1 cellular context compared by ENCODE assay signal in genomic region chr16:67883146-67883871, GRCh38.
TF ChIP-seq lines count a peak whose summit lies in the region.

No MANE protein-coding gene starts in this region.

TF ChIP-seq in IMR-90, 13 proteins besides CTCF, POLR2A, EP300 and RAD21:
- TF ChIP-seq RCOR1 (IDR thresholded peaks at IDR 0.05; ENCODE audit: insufficient replicate concordance, low read length) (no peak), RFX5 (IDR thresholded peaks at IDR 0.05; ENCODE audit: low read depth, low read length) (no peak), CHD1 (IDR thresholded peaks at IDR 0.05; ENCODE audit: low read depth, low read length) (no peak), FOS (IDR thresholded peaks at IDR 0.05; ENCODE audit: low read depth, low read length) (no peak), SMC3 (IDR thresholded peaks at IDR 0.05; ENCODE audit: low read depth, low read length) (no peak), BHLHE40 (IDR thresholded peaks at IDR 0.05; ENCODE audit: low read depth, low read length) (no peak), MAFK (IDR thresholded peaks at IDR 0.05; ENCODE audit: low read depth, low read length) (no peak), MXI1 (IDR thresholded peaks at IDR 0.05; ENCODE audit: borderline replicate concordance, low read depth, low read length) (no peak)
- TF ChIP-seq, protein P1, sequence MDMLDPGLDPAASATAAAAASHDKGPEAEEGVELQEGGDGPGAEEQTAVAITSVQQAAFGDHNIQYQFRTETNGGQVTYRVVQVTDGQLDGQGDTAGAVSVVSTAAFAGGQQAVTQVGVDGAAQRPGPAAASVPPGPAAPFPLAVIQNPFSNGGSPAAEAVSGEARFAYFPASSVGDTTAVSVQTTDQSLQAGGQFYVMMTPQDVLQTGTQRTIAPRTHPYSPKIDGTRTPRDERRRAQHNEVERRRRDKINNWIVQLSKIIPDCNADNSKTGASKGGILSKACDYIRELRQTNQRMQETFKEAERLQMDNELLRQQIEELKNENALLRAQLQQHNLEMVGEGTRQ (IDR thresholded peaks at IDR 0.05; ENCODE audit: low read depth, low read length), result no peak
TF ChIP-seq in IMR-90: peak in this region for 0.
